In genomic region chrX:101417981-101418841, GRCh38 we compare ENCODE assay signal across 8 cellular contexts. TPM values are rescaled to one million over a fixed set of nuclear protein-coding genes. Genes with fewer than 3 reads are reported as not detected.
DNase-seq lines count a peak whose midpoint lies in the region; ATAC-seq and TF ChIP-seq lines count a peak whose summit lies in the region.

No MANE protein-coding gene starts in this region.

- H3K27me3 ChIP-seq in CD4-positive, CD25-positive, alpha-beta regulatory T cell (ENCODE audit: control insufficient read depth, insufficient read depth, low read length), result no peaks in the 10 kb centered on the region
- H3K27me3 ChIP-seq in Loucy (ENCODE audit: insufficient read depth, low read length, poor library complexity, severe bottlenecking), result no peaks in the 10 kb centered on the region
- H3K27me3 ChIP-seq in thoracic aorta (replicated peaks; ENCODE audit: insufficient read depth), result no peaks in the 10 kb centered on the region

- peak overlapping the region; percentile 68 for H3K27ac ChIP-seq in CD4-positive, CD25-positive, alpha-beta regulatory T cell (ENCODE audit: insufficient read depth, low read length, poor library complexity, severe bottlenecking)
- H3K27ac ChIP-seq in thoracic aorta, result peak overlapping the region; percentile 88 to 89

- H3F3A ChIP-seq in Loucy (ENCODE audit: low read depth), result no peaks in the 10 kb centered on the region

- peak overlapping the region; percentile 86 to 96 (median 91) for H3K4me3 Mint-ChIP-seq in CD4-positive, CD25-positive, alpha-beta regulatory T cell
- peak overlapping the region; percentile 86 for H3K4me3 Mint-ChIP-seq in endothelial cell (ENCODE audit: unreplicated experiment)

- TF ChIP-seq CTCF in Loucy (conservative IDR thresholded peaks at IDR 0.05; ENCODE audit: low read length) (no peak), endothelial cell (IDR thresholded peaks at IDR 0.05; ENCODE audit: unreplicated experiment) (no peak), thoracic aorta (IDR thresholded peaks at IDR 0.05) (no peak)

- peaks cover 7 to 45% (median 19%) of the 10 kb centered on the region in 4 donors for H3K4me1 Mint-ChIP-seq in CD4-positive, CD25-positive, alpha-beta regulatory T cell
- peaks cover 20% of the 10 kb centered on the region for H3K4me1 Mint-ChIP-seq in endothelial cell (ENCODE audit: unreplicated experiment)

- H3K9me2 ChIP-seq in Loucy (replicated peaks; ENCODE audit: low read depth, low read length), result no peaks in the 10 kb centered on the region

- H2AFZ ChIP-seq in Loucy (ENCODE audit: low read length), result peak overlapping the region; percentile 87

- H3K27ac Mint-ChIP-seq in CD4-positive, CD25-positive, alpha-beta regulatory T cell, result peak overlapping the region; percentile 90 to 99 (median 97)
- peak overlapping the region; percentile 95 for H3K27ac Mint-ChIP-seq in endothelial cell (ENCODE audit: unreplicated experiment)

- no peaks in the 10 kb centered on the region for H3K9me3 Mint-ChIP-seq in CD4-positive, CD25-positive, alpha-beta regulatory T cell
- no peaks in the 10 kb centered on the region for H3K9me3 Mint-ChIP-seq in endothelial cell (ENCODE audit: unreplicated experiment)

- H3K36me3 ChIP-seq in CD4-positive, CD25-positive, alpha-beta regulatory T cell (ENCODE audit: control insufficient read depth, insufficient read depth, low read length), result peaks cover 4% of the 10 kb centered on the region
- H3K36me3 ChIP-seq in Loucy (ENCODE audit: insufficient read depth, low read length), result no peaks in the 10 kb centered on the region; the same call in 1 of the 2 replicates
- H3K36me3 ChIP-seq in thoracic aorta, result no peaks in the 10 kb centered on the region

- peak; percentile 21 to 33 (median 23) for DNase-seq in CD4-positive, CD25-positive, alpha-beta regulatory T cell
- peak; percentile 76 for DNase-seq in activated CD8-positive, alpha-beta memory T cell treated with anti-CD3 and anti-CD28 coated beads for 24 hours
- DNase-seq in endothelial cell (ENCODE audit: low spot score) (peak; percentile 70), midbrain (lab: John Stamatoyannopoulos, UW) (peak; percentile 38), thoracic aorta (ENCODE audit: low spot score) (no peak), GF-D8 (lab: John Stamatoyannopoulos, UW) (no peak)

- peak in 1 of 2 donors; percentile 22 for ATAC-seq in CD4-positive, CD25-positive, alpha-beta regulatory T cell (ENCODE audit: low read depth in 2 of 2)
- ATAC-seq in GM19395 (IDR thresholded peaks at IDR 0.05; ENCODE audit: unreplicated experiment) (peak; percentile 48), thoracic aorta (ENCODE audit: insufficient number of reproducible peaks, low FRiP score, low read depth) (no peak)

- H3K36me3 Mint-ChIP-seq in CD4-positive, CD25-positive, alpha-beta regulatory T cell, result peaks cover 9% of the 10 kb centered on the region
- H3K36me3 Mint-ChIP-seq in endothelial cell (ENCODE audit: low read depth, unreplicated experiment), result no peaks in the 10 kb centered on the region

- H3K27me3 Mint-ChIP-seq in CD4-positive, CD25-positive, alpha-beta regulatory T cell, result peaks cover 4% of the 10 kb centered on the region
- peaks cover 9% of the 10 kb centered on the region for H3K27me3 Mint-ChIP-seq in endothelial cell (ENCODE audit: unreplicated experiment)

- H3K79me2 ChIP-seq in Loucy (ENCODE audit: insufficient read depth, low read length), result peaks cover under 1% of the 10 kb centered on the region; the same call in 1 of the 2 replicates

- H4K20me1 ChIP-seq in Loucy (ENCODE audit: insufficient read depth, low read length, poor library complexity, severe bottlenecking), result no peaks in the 10 kb centered on the region

- H3K4me3 ChIP-seq in CD4-positive, CD25-positive, alpha-beta regulatory T cell (ENCODE audit: low read depth, low read length), result peak overlapping the region; percentile 71
- H3K4me3 ChIP-seq in Loucy (ENCODE audit: low read length, poor library complexity, severe bottlenecking), result peak overlapping the region; percentile 79
- H3K4me3 ChIP-seq in thoracic aorta, result peak overlapping the region; percentile 83

- no peaks in the 10 kb centered on the region for H3K9me3 ChIP-seq in CD4-positive, CD25-positive, alpha-beta regulatory T cell (ENCODE audit: control insufficient read depth in 2 of 2, low read length in 2 of 2)
- no peaks in the 10 kb centered on the region for H3K9me3 ChIP-seq in Loucy (ENCODE audit: insufficient read depth, low read depth, low read length)
- no peaks in the 10 kb centered on the region for H3K9me3 ChIP-seq in thoracic aorta

- no peaks in the 10 kb centered on the region for H3K4me1 ChIP-seq in CD4-positive, CD25-positive, alpha-beta regulatory T cell (ENCODE audit: control insufficient read depth, insufficient read depth, low read length, poor library complexity, severe bottlenecking)
- peaks cover 8% of the 10 kb centered on the region for H3K4me1 ChIP-seq in Loucy (ENCODE audit: insufficient read depth, low read length, poor library complexity, severe bottlenecking)
- H3K4me1 ChIP-seq in thoracic aorta (ENCODE audit: control insufficient read depth in 1 of 2, low read depth in 2 of 2), result peaks cover 0 to 11% of the 10 kb centered on the region in 2 donors

- peak overlapping the region; percentile 86 for H3K9ac ChIP-seq in Loucy (ENCODE audit: low read depth, low read length, poor library complexity, severe bottlenecking)

- peak overlapping the region; percentile 81 for H3K4me2 ChIP-seq in Loucy (ENCODE audit: low read depth, low read length, poor library complexity, severe bottlenecking)

RNA-seq across cellular contexts. Expression of gene HNRNPH2, which starts 10.2 kb away (rescaled TPM):
- 44.1 TPM for total RNA-seq in CD4-positive, CD25-positive, alpha-beta regulatory T cell
- 10 to 100 TPM; 86.4 to 98.6 (median 91.5) TPM for polyA plus RNA-seq in CD4-positive, CD25-positive, alpha-beta regulatory T cell
- total RNA-seq in endothelial cell (ENCODE audit: unreplicated experiment), result 53.2 TPM
- 10 to 100 TPM; 24.9 to 45.6 TPM for total RNA-seq in thoracic aorta

RNA-seq across cellular contexts. Expression of gene GLA, which starts 10.5 kb away (rescaled TPM):
- total RNA-seq in CD4-positive, CD25-positive, alpha-beta regulatory T cell, result 32.7 TPM
- 10 to 100 TPM; 10.7 to 15.6 (median 12.6) TPM for polyA plus RNA-seq in CD4-positive, CD25-positive, alpha-beta regulatory T cell
- total RNA-seq in endothelial cell (ENCODE audit: unreplicated experiment) (37.8 TPM), thoracic aorta (10 to 100 TPM; 17.6 to 23.2 TPM)

RNA-seq across cellular contexts. Expression of gene RPL36A, which starts 27.4 kb away (rescaled TPM):
- total RNA-seq in CD4-positive, CD25-positive, alpha-beta regulatory T cell, result 174 TPM
- polyA plus RNA-seq in CD4-positive, CD25-positive, alpha-beta regulatory T cell, result 1,000 to 10,000 TPM; 1,463 to 2,189 (median 1,912) TPM
- total RNA-seq in endothelial cell (ENCODE audit: unreplicated experiment), result 225 TPM
- 1,000 to 10,000 TPM in 1 of 2 donors, 100 to 1,000 TPM in 1; 353 to 1,578 TPM for total RNA-seq in thoracic aorta

RNA-seq across cellular contexts. Expression of gene BTK, which starts 32.2 kb away (rescaled TPM):
- total RNA-seq in CD4-positive, CD25-positive, alpha-beta regulatory T cell, result 2.7 TPM
- polyA plus RNA-seq in CD4-positive, CD25-positive, alpha-beta regulatory T cell, result under 1 TPM in 3 of 4 donors, not detected in 1; 0.10 to 0.24 (median 0.11) TPM
- total RNA-seq in endothelial cell (ENCODE audit: unreplicated experiment) (9.4 TPM), thoracic aorta (1 to 10 TPM; 7.7 to 9.5 TPM)

Comparison
In these comparisons a context has a peak if more than half of its experiments do, and no peak if none do; other contexts are left out.
1. DNase-seq: peak in CD4-positive, CD25-positive, alpha-beta regulatory T cell (3 of 3), activated CD8-positive, alpha-beta memory T cell treated with anti-CD3 and anti-CD28 coated beads for 24 hours (single experiment), endothelial cell (single experiment) and midbrain (single experiment); none in thoracic aorta (single experiment) and GF-D8 (single experiment).
2. Peak in every context shown above with its lines, with median percentiles within 50 percentile points of each other: H3K4me3 ChIP-seq.